14 cellular contexts compared by ENCODE assay signal in the genomic region with DNA sequence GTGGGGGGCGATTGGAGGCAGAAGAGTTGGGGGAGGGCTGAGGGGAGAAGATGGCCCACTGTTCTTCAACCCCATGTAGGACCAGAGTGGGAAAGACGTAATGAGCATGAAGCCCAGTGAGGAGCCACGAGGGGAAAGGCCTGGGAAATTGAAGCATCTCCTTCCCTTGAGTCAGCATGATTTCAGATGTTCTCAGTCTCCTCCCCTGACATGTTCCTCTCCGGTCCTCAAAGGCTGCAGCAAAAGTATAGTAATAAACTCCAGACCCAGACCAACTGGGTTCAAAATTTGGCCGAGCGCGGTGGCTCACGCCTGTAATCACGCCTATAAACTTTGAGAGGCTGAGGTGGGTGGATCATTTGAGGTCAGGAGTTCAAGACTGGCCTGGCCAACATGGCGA. TPM values are rescaled to one million over a fixed set of nuclear protein-coding genes. Genes with fewer than 3 reads are reported as not detected.
"Had no signal": no experiment of that assay in that cellular context is flagged by ENCODE, and none has a peak within 500 bp of the region (broad histone marks: within the 10 kb centered on the region; RNA-seq: fewer than 3 reads in every experiment).

No MANE protein-coding gene starts in this region.

- ATAC-seq: heart left ventricle; SK-N-SH treated with all-trans-retinoic acid at 6 μM for 48 hours; stimulated activated effector memory CD8-positive, alpha-beta T cell treated with anti-CD3 and anti-CD28 coated beads, Interleukin-12 subunit alpha, Interleukin-12 subunit beta, amount 100 ng/mL, for 72 hours had no signal

- H3K27ac Mint-ChIP-seq: endodermal cell had no signal

- H3K4me3 Mint-ChIP-seq: endodermal cell had no signal

- DNase-seq: cerebellar nuclear complex, heart left ventricle, ovary had no signal

- H3K27ac ChIP-seq: brain microvascular endothelial cell, gastrocnemius medialis, heart left ventricle, ovary, right lobe of liver, thyroid gland had no signal

- H3K9me3 Mint-ChIP-seq: activated naive CD8-positive, alpha-beta T cell treated with anti-CD3 and anti-CD28 coated beads, Interleukin-2, amount 10 ng/mL, durations not matched to agents 7 days and 5 days; endodermal cell; stimulated activated effector memory CD8-positive, alpha-beta T cell treated with anti-CD3 and anti-CD28 coated beads, Interleukin-12 subunit alpha, Interleukin-12 subunit beta, amount 100 ng/mL, for 72 hours had no signal

RNA-seq across cellular contexts. Expression of a gene that starts 3.0 kb away (rescaled TPM):
- total RNA-seq: activated naive CD8-positive, alpha-beta T cell treated with anti-CD3 and anti-CD28 coated beads, Interleukin-2, amount 10 ng/mL, durations not matched to agents 7 days and 5 days; dermis blood vessel endothelial cell; epithelial cell of proximal tubule; mammary epithelial cell; right lobe of liver; thyroid gland had no signal
